Comparison of ENCODE assay signal across 12 cellular contexts in the genomic region with DNA sequence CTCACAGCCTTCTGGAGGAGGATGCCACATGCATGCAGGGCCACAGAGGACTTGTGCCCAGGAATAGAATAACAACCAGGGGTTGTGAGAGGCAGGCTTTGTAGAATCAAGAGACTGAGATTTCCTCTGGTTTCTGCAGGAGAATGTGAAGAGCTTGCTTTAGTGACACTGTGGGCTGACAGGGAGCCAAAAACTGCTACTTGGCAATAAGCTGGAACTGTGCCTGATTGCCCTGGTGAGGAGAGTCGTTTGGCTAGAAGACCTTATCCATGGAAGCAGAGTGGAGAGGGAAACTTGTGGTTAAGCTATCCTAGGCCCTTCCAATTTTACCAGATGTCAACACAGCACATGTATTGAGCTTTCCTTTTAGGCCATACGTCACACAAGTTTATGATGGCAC.
"Had no signal": no experiment of that assay in that cellular context is flagged by ENCODE, and none has a peak within 500 bp of the region (broad histone marks: within the 10 kb centered on the region; RNA-seq: fewer than 3 reads in every experiment).

No MANE protein-coding gene starts in this region.

- H3K27ac Mint-ChIP-seq: naive B cell, nephron progenitor cell had no signal

- H3K4me3 Mint-ChIP-seq: naive B cell, nephron progenitor cell had no signal

- H3K36me3 Mint-ChIP-seq: naive B cell had no signal

- ATAC-seq: left colon, left ventricle myocardium superior had no signal

- DNase-seq: effector CD4-positive, alpha-beta T cell; foreskin melanocyte; left colon; left ventricle myocardium superior; mesendoderm; naive B cell; nephron progenitor cell; sigmoid colon; stimulated activated CD4-positive, alpha-beta T cell treated with anti-CD3 and anti-CD28 coated beads, Interleukin-2, amount 100 ng/mL, for 24 hours; stimulated activated naive CD4-positive, alpha-beta T cell; stomach; trophoblast cell had no signal

- H3K4me1 Mint-ChIP-seq: naive B cell, nephron progenitor cell had no signal
